ENCODE assay signal across 24 cellular contexts in the genomic region with DNA sequence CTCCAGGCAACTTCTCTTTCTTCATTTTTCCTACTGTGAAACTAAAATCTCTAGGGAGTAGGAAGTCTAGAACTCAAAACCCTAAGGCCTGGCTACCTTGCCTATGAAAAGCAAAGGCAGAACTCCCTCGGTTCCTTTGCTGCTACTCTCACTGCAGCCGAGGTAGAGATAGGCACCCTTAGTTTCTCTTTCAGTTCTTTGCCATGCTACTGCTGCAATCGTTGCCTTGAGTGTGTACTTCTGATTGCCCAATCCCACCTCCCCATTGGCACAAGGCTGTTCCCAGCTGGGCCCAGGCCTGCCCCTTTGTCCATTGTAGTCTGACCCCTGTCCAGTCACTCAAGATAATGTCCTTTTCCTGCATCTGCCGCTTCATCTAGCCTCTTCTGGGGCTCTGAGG.
A peak's percentile ranks its signal among the peaks of the same experiment; 100 is the strongest.
DNase-seq lines count a peak whose midpoint lies in the region; ATAC-seq, FAIRE-seq and TF ChIP-seq lines count a peak whose summit lies in the region.
"Had no signal": no experiment of that assay in that cellular context is flagged by ENCODE, and none has a peak within 500 bp of the region (broad histone marks: within the 10 kb centered on the region; RNA-seq: fewer than 3 reads in every experiment).

No MANE protein-coding gene starts in this region.

- H3K4me1 ChIP-seq in MM.1S (ENCODE audit: low read length) (peaks cover 11% of the 10 kb centered on the region), OCI-LY3 (ENCODE audit: low read length) (no peaks in the 10 kb centered on the region), small intestine (ENCODE audit: control insufficient read depth in 2 of 2, insufficient read depth in 1 of 2, low read depth in 1 of 2, low read length in 1 of 2) (no peaks in the 10 kb centered on the region), prostate gland (replicated peaks) (no peaks in the 10 kb centered on the region)
- no peaks in the 10 kb centered on the region for H3K4me1 ChIP-seq in CD8-positive, alpha-beta memory T cell (ENCODE audit: insufficient read depth, low read length)
- H3K4me1 ChIP-seq: parathyroid adenoma had no signal

- no peak overlapping the region for H3K27ac ChIP-seq in MM.1S (ENCODE audit: low read length)
- no peak overlapping the region for H3K27ac ChIP-seq in OCI-LY3 (ENCODE audit: low read length)
- no peak overlapping the region for H3K27ac ChIP-seq in small intestine (ENCODE audit: low read depth in 1 of 2, low read length in 1 of 2)
- H3K27ac ChIP-seq in prostate gland: no peak overlapping the region
- H3K27ac ChIP-seq in CD8-positive, alpha-beta memory T cell (ENCODE audit: low read depth, low read length): no peak overlapping the region
- H3K27ac ChIP-seq: parathyroid adenoma, SK-N-MC, thoracic aorta had no signal

- peak; percentile 74 for DNase-seq in MM.1S
- peak; percentile 56 for DNase-seq in fibroblast of pulmonary artery (ENCODE audit: low read depth)
- peak; percentile 64 for DNase-seq in small intestine
- no peak for DNase-seq in prostate gland (ENCODE audit: low spot score)
- DNase-seq in CD8-positive, alpha-beta memory T cell: no peak
- DNase-seq in T-helper 1 cell: no peak
- DNase-seq: activated CD8-positive, alpha-beta memory T cell treated with anti-CD3 and anti-CD28 coated beads for 24 hours; activated naive CD4-positive, alpha-beta T cell treated with Interleukin-2 at 50 U/mL for 16 hours; activated T-cell treated with anti-CD3 and anti-CD28 coated beads, Interleukin-2, amount 50 U/mL, for 4 hours; DMS53; effector CD8-positive, alpha-beta T cell; NCI-H146; NCI-H69; stimulated activated CD4-positive, alpha-beta T cell treated with anti-CD3 and anti-CD28 coated beads, Interleukin-2, amount 100 ng/mL, for 24 hours; stimulated activated naive B cell treated with anti-CD40 and anti-IgM and Interleukin-4, amounts not matched to agents 10 μg/mL and 1 μg/mL and 100 μg/mL, for 72 hours had no signal

- CTCF ChIA-PET in CD8-positive, alpha-beta memory T cell (lab: Charles Lee): no interaction called here

- H3K27me3 ChIP-seq in MM.1S (replicated peaks; ENCODE audit: insufficient read depth, low read length) (no peaks in the 10 kb centered on the region), OCI-LY3 (ENCODE audit: low read depth, low read length) (no peaks in the 10 kb centered on the region), small intestine (ENCODE audit: control insufficient read depth in 2 of 2, insufficient read depth in 2 of 2, low read length in 2 of 2) (peaks cover 0 to 2% of the 10 kb centered on the region in 2 donors), prostate gland (replicated peaks; ENCODE audit: insufficient read depth) (no peaks in the 10 kb centered on the region)
- H3K27me3 ChIP-seq in CD8-positive, alpha-beta memory T cell (ENCODE audit: insufficient read depth, low read length, poor library complexity, severe bottlenecking): no peaks in the 10 kb centered on the region

- H3K9me2 ChIP-seq in MM.1S (replicated peaks; ENCODE audit: insufficient read depth, low read length): no peaks in the 10 kb centered on the region

- WGBS in small intestine, 3 donors: 28 to 60% (median 37%) methylated on average over 4 of the region's 4 CpGs
- WGBS in prostate gland: 83% methylated on average over 4 of the region's 4 CpGs

- H3K4me2 ChIP-seq in MM.1S (ENCODE audit: low read depth, low read length) (peak overlapping the region; percentile 56), OCI-LY3 (ENCODE audit: low read length) (0 out of 2 replicates have a peak overlapping the region, but pooled peaks have one; percentile 5)

- H4K20me1 ChIP-seq in MM.1S (ENCODE audit: insufficient read depth, low read length) (no peaks in the 10 kb centered on the region), OCI-LY3 (ENCODE audit: insufficient read depth, low read length) (no peaks in the 10 kb centered on the region)

- no peak for ATAC-seq in GM18909 (IDR thresholded peaks at IDR 0.05; ENCODE audit: poor library complexity, unreplicated experiment)
- ATAC-seq: activated T-cell treated with anti-CD3 and anti-CD28 coated beads, Interleukin-2, amount 50 U/mL, for 4 hours; CD8-positive, alpha-beta T cell; stimulated activated naive B cell treated with anti-CD40 and anti-IgM and Interleukin-4, amounts not matched to agents 10 μg/mL and 1 μg/mL and 100 μg/mL, for 72 hours had no signal

- TF ChIP-seq POLR2A in prostate gland (IDR thresholded peaks at IDR 0.05): no peak

- H3K9ac ChIP-seq in MM.1S (ENCODE audit: low read length) (peak overlapping the region; percentile 7; the same call in 1 of the 2 replicates), OCI-LY3 (ENCODE audit: low read length) (no peak overlapping the region)
- H3K9ac ChIP-seq: parathyroid adenoma had no signal

- no peak overlapping the region for H3K4me3 Mint-ChIP-seq in CD8-positive, alpha-beta memory T cell
- H3K4me3 Mint-ChIP-seq: activated T-cell treated with anti-CD3 and anti-CD28 coated beads, Interleukin-2, amount 50 U/mL, for 4 hours; CD8-positive, alpha-beta T cell; natural killer cell treated with Interleukin-12 subunit alpha and Interleukin-12 subunit beta and Interleukin-15 and Interleukin-18, amount 100 ng/mL, for 72 hours; stimulated activated naive B cell treated with anti-CD40 and anti-IgM and Interleukin-4, amounts not matched to agents 10 μg/mL and 1 μg/mL and 100 μg/mL, for 72 hours had no signal

- POLR2A ChIA-PET in CD8-positive, alpha-beta memory T cell (lab: Charles Lee): no interaction called here

- peaks cover 0 to 2% (median 0%) of the 10 kb centered on the region in 5 donors for H3K9me3 Mint-ChIP-seq in CD8-positive, alpha-beta memory T cell
- H3K9me3 Mint-ChIP-seq: activated T-cell treated with anti-CD3 and anti-CD28 coated beads, Interleukin-2, amount 50 U/mL, for 4 hours; CD8-positive, alpha-beta T cell; natural killer cell treated with Interleukin-12 subunit alpha and Interleukin-12 subunit beta and Interleukin-15 and Interleukin-18, amount 100 ng/mL, for 72 hours; stimulated activated naive B cell treated with anti-CD40 and anti-IgM and Interleukin-4, amounts not matched to agents 10 μg/mL and 1 μg/mL and 100 μg/mL, for 72 hours had no signal

- H3K27ac Mint-ChIP-seq in CD8-positive, alpha-beta memory T cell: no peak overlapping the region
- H3K27ac Mint-ChIP-seq: CD8-positive, alpha-beta T cell; natural killer cell treated with Interleukin-12 subunit alpha and Interleukin-12 subunit beta and Interleukin-15 and Interleukin-18, amount 100 ng/mL, for 72 hours; stimulated activated naive B cell treated with anti-CD40 and anti-IgM and Interleukin-4, amounts not matched to agents 10 μg/mL and 1 μg/mL and 100 μg/mL, for 72 hours had no signal

- H3K4me1 Mint-ChIP-seq in CD8-positive, alpha-beta memory T cell: no peaks in the 10 kb centered on the region
- H3K4me1 Mint-ChIP-seq: stimulated activated naive B cell treated with anti-CD40 and anti-IgM and Interleukin-4, amounts not matched to agents 10 μg/mL and 1 μg/mL and 100 μg/mL, for 72 hours had no signal

- FAIRE-seq in small intestine (lab: Jason Lieb, UNC): no peak
- FAIRE-seq: astrocyte, GM12891 had no signal

- H3K36me3 ChIP-seq in MM.1S (replicated peaks; ENCODE audit: insufficient read depth, low read length): no peaks in the 10 kb centered on the region
- H3K36me3 ChIP-seq in OCI-LY3 (replicated peaks; ENCODE audit: low read depth, low read length): no peaks in the 10 kb centered on the region
- H3K36me3 ChIP-seq in small intestine (ENCODE audit: control insufficient read depth in 2 of 2, insufficient read depth in 2 of 2, low read length in 2 of 2): no peaks in the 10 kb centered on the region
- H3K36me3 ChIP-seq in prostate gland: no peaks in the 10 kb centered on the region
- H3K36me3 ChIP-seq in CD8-positive, alpha-beta memory T cell (ENCODE audit: insufficient read depth, low read length): no peaks in the 10 kb centered on the region
- H3K36me3 ChIP-seq: thoracic aorta had no signal

- intact Hi-C loops in prostate gland (cut with DNase I): no loop called here

- H3F3A ChIP-seq in MM.1S (ENCODE audit: insufficient read depth, low read length): no peaks in the 10 kb centered on the region

- H3K27me3 Mint-ChIP-seq in CD8-positive, alpha-beta memory T cell: peaks cover 9 to 29% of the 10 kb centered on the region in 2 donors

- no peak for TF ChIP-seq CTCF in MM.1S (IDR thresholded peaks at IDR 0.05; ENCODE audit: low read length)
- TF ChIP-seq CTCF in OCI-LY3 (IDR thresholded peaks at IDR 0.05; ENCODE audit: low read depth, low read length): no peak
- TF ChIP-seq CTCF in fibroblast of pulmonary artery (IDR thresholded peaks at IDR 0.05; ENCODE audit: low read length, missing control alignments): no peak
- TF ChIP-seq CTCF in prostate gland (IDR thresholded peaks at IDR 0.05): no peak

- H3K79me2 ChIP-seq in MM.1S (ENCODE audit: low read length) (no peaks in the 10 kb centered on the region), OCI-LY3 (ENCODE audit: low read length) (no peaks in the 10 kb centered on the region)
- H3K79me2 ChIP-seq: parathyroid adenoma had no signal

- H2AFZ ChIP-seq in MM.1S (ENCODE audit: low read length) (peak overlapping the region; percentile 96), OCI-LY3 (ENCODE audit: low read depth, low read length) (no peak overlapping the region; the same call in 1 of the 2 replicates)
- H2AFZ ChIP-seq: parathyroid adenoma had no signal

- H3K9me3 ChIP-seq in MM.1S (replicated peaks; ENCODE audit: insufficient read depth, low read length): no peaks in the 10 kb centered on the region
- no peaks in the 10 kb centered on the region for H3K9me3 ChIP-seq in OCI-LY3 (ENCODE audit: insufficient read depth, low read length)
- H3K9me3 ChIP-seq in small intestine (ENCODE audit: control insufficient read depth, low read depth): no peaks in the 10 kb centered on the region
- H3K9me3 ChIP-seq in prostate gland: no peaks in the 10 kb centered on the region
- no peaks in the 10 kb centered on the region for H3K9me3 ChIP-seq in CD8-positive, alpha-beta memory T cell (ENCODE audit: low read length)
- H3K9me3 ChIP-seq: thoracic aorta had no signal

- no peaks in the 10 kb centered on the region for H3K36me3 Mint-ChIP-seq in CD8-positive, alpha-beta memory T cell
- H3K36me3 Mint-ChIP-seq: CD8-positive, alpha-beta T cell; natural killer cell treated with Interleukin-12 subunit alpha and Interleukin-12 subunit beta and Interleukin-15 and Interleukin-18, amount 100 ng/mL, for 72 hours; stimulated activated naive B cell treated with anti-CD40 and anti-IgM and Interleukin-4, amounts not matched to agents 10 μg/mL and 1 μg/mL and 100 μg/mL, for 72 hours had no signal

- H3K4me3 ChIP-seq in MM.1S (ENCODE audit: low read length) (peak overlapping the region; percentile 25), OCI-LY3 (ENCODE audit: low read length) (no peak overlapping the region), fibroblast of pulmonary artery (replicated peaks; ENCODE audit: low read depth, low read length) (no peak overlapping the region), small intestine (ENCODE audit: low read depth in 1 of 2, low read length in 2 of 2) (no peak overlapping the region), prostate gland (no peak overlapping the region)
- no peak overlapping the region for H3K4me3 ChIP-seq in CD8-positive, alpha-beta memory T cell (ENCODE audit: low read length)
- H3K4me3 ChIP-seq: SK-N-MC, thoracic aorta had no signal

Comparison
In these comparisons a context has a peak if more than half of its experiments do, and no peak if none do; other contexts are left out.
1. DNase-seq: peak in MM.1S (single experiment), fibroblast of pulmonary artery (single experiment) and small intestine (single experiment); none in prostate gland (single experiment), CD8-positive, alpha-beta memory T cell (0 of 5) and T-helper 1 cell (0 of 5).